ENCODE assay signal across 9 cellular contexts in genomic region chr18:63850010-63850409, GRCh38. TPM values are rescaled to one million over a fixed set of nuclear protein-coding genes. Genes with fewer than 3 reads are reported as not detected.
DNase-seq lines count a peak whose midpoint lies in the region; ATAC-seq and TF ChIP-seq lines count a peak whose summit lies in the region.
"Had no signal": no experiment of that assay in that cellular context is flagged by ENCODE, and none has a peak within 500 bp of the region (broad histone marks: within the 10 kb centered on the region; RNA-seq: fewer than 3 reads in every experiment).

No MANE protein-coding gene starts in this region.

- H3K36me3 ChIP-seq in H7 (replicated peaks; ENCODE audit: control insufficient read depth, insufficient read depth, low read length) (no peaks in the 10 kb centered on the region), parathyroid adenoma (ENCODE audit: control insufficient read depth, insufficient read depth, low read length) (no peaks in the 10 kb centered on the region), aorta (ENCODE audit: control insufficient read depth in 1 of 2, insufficient read depth in 2 of 2, low read length in 1 of 2) (no peaks in the 10 kb centered on the region)

- H3K4me3 ChIP-seq in H7 (ENCODE audit: insufficient read depth, low read depth, low read length) (no peak overlapping the region), parathyroid adenoma (ENCODE audit: low read depth, low read length) (no peak overlapping the region), aorta (ENCODE audit: low read length in 2 of 2) (no peak overlapping the region)

- H3K4me1 Mint-ChIP-seq in brain: no peaks in the 10 kb centered on the region

- H3K9me3 ChIP-seq in parathyroid adenoma (ENCODE audit: control insufficient read depth, low read length): no peaks in the 10 kb centered on the region
- H3K9me3 ChIP-seq in aorta (ENCODE audit: control insufficient read depth, low read length): peaks cover 1% of the 10 kb centered on the region

- H3K4me2 ChIP-seq in parathyroid adenoma (ENCODE audit: low read length): no peak overlapping the region

- H3K27ac ChIP-seq in parathyroid adenoma (no peak overlapping the region), aorta (ENCODE audit: low read depth in 1 of 2, low read length in 2 of 2) (no peak overlapping the region)

- no peak overlapping the region for H3K4me3 Mint-ChIP-seq in brain

- H3K27me3 Mint-ChIP-seq in brain: no peaks in the 10 kb centered on the region

- no peaks in the 10 kb centered on the region for H3K79me2 ChIP-seq in parathyroid adenoma

- 64 to 67% methylated on average over 4 of the region's 4 CpGs for WGBS in aorta, 2 donors

- no peak overlapping the region for H3K9ac ChIP-seq in parathyroid adenoma

- TF ChIP-seq CTCF in GM12874 (IDR thresholded peaks at IDR 0.05; ENCODE audit: insufficient read depth, low read depth, low read length) (peak; percentile 66; the same call in 1 of the 2 replicates), brain (conservative IDR thresholded peaks at IDR 0.05) (peak; percentile 31 to 68), parathyroid adenoma (IDR thresholded peaks at IDR 0.05) (peak; percentile 9)

- H3K9me3 Mint-ChIP-seq in brain: peaks cover 0 to 2% (median 1%) of the 10 kb centered on the region in 5 experiments

- H2AFZ ChIP-seq in parathyroid adenoma: no peak overlapping the region

- H3K27me3 ChIP-seq in H7 (ENCODE audit: control insufficient read depth, insufficient read depth, low read length) (no peaks in the 10 kb centered on the region), parathyroid adenoma (ENCODE audit: control insufficient read depth, insufficient read depth, low read length) (no peaks in the 10 kb centered on the region), aorta (ENCODE audit: control insufficient read depth in 1 of 2, insufficient read depth in 2 of 2, low read length in 1 of 2) (no peaks in the 10 kb centered on the region)

- H3K4me1 ChIP-seq in parathyroid adenoma: no peaks in the 10 kb centered on the region
- H3K4me1 ChIP-seq in aorta (ENCODE audit: control insufficient read depth in 1 of 2, insufficient read depth in 2 of 2, low read length in 2 of 2): no peaks in the 10 kb centered on the region

- H3K36me3 Mint-ChIP-seq in brain: no peaks in the 10 kb centered on the region

- intact Hi-C loops in aorta (cut with DNase I): loop anchor here in 1 of 2 donors (2.0 kb wide), 1 partner anchor 331 kb away; no protein-coding TSS in a partner anchor

- DNase-seq in H7 (peak; percentile 13), NCI-H1417 (lab: John Stamatoyannopoulos, UW) (peak in 2 of 3 experiments; percentile 77 to 94), GM19238 (ENCODE audit: insufficient read length, low spot score) (no peak), aorta (no peak)

- ATAC-seq in aorta (ENCODE audit: low FRiP score): no peak

- H3K27ac Mint-ChIP-seq in brain: no peak overlapping the region

RNA-seq across cellular contexts. Expression of gene SERPINB2, which starts 37.5 kb away (rescaled TPM):
- not detected in 2 replicates for total RNA-seq in H7 (2014; rRNA removed; shearing (Covaris generic))
- polyA plus RNA-seq in brain (ENCODE audit: insufficient read depth, low read depth, low replicate concordance) (not detected), aorta (under 1 TPM; 0.25 to 0.97 TPM)
- total RNA-seq in aorta: 1 to 10 TPM in 1 of 2 donors, under 1 TPM in 1; 0.27 to 2.0 TPM
- total RNA-seq: activated CD8-positive, alpha-beta memory T cell treated with anti-CD3 and anti-CD28 coated beads for 36 hours had no signal

RNA-seq across cellular contexts. Expression of gene SERPINB10, which starts 57.7 kb away (rescaled TPM):
- total RNA-seq in H7 (2014; rRNA removed; shearing (Covaris generic)): not detected in 2 replicates
- polyA plus RNA-seq in brain (ENCODE audit: insufficient read depth, low read depth, low replicate concordance): not detected
- total RNA-seq in aorta: not detected
- polyA plus RNA-seq in aorta: not detected
- total RNA-seq: activated CD8-positive, alpha-beta memory T cell treated with anti-CD3 and anti-CD28 coated beads for 36 hours; pulmonary artery endothelial cell had no signal

Comparison
In these comparisons a context has a peak if more than half of its experiments do, and no peak if none do; other contexts are left out.
1. CTCF ChIP-seq: peak in every context shown above with its lines; median percentile 66 in GM12874; 50 in brain; 9 in parathyroid adenoma.
2. DNase-seq: peak in H7 (single experiment) and NCI-H1417 (2 of 3); none in GM19238 (single experiment) and aorta (0 of 2).